In the genomic region with DNA sequence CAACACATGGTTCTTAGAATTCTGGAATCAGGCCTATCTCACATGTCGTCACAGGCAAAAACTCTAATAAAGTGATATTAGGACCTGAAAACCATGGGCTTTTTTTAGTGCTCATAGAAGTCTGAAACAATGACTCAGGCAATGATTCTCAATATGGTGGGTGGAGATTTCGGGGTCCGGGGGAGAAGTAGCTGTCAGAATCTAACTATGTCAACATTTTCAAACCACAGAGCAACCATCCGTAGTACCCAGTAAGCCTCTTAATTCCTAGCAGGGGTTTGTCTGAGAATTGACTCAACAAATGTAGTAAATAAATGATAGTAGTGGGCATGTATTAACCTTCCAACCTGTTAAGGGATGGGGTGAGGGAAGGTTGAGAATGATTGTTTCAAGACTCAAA, we compare ENCODE assay signal across 15 cellular contexts. TPM values are rescaled to one million over a fixed set of nuclear protein-coding genes. Genes with fewer than 3 reads are reported as not detected.
DNase-seq lines count a peak whose midpoint lies in the region.
"Had no signal": no experiment of that assay in that cellular context is flagged by ENCODE, and none has a peak within 500 bp of the region (broad histone marks: within the 10 kb centered on the region; RNA-seq: fewer than 3 reads in every experiment).

No MANE protein-coding gene starts in this region.

- no peak overlapping the region for H4K5ac ChIP-seq in mesendoderm (ENCODE audit: low read length)

- DNase-seq in stimulated activated naive CD4-positive, alpha-beta T cell treated with Interleukin-2 at 50 U/mL for 16 hours (lab: John Stamatoyannopoulos, UW) = peak; percentile 16
- no peak for DNase-seq in stimulated activated naive CD4-positive, alpha-beta T cell (lab: John Stamatoyannopoulos, UW)
- DNase-seq in astrocyte of the hippocampus (ENCODE audit: low read depth, low spot score) (peak; percentile 10), mesendoderm (no peak), Ammon's horn (ENCODE audit: low spot score) (no peak)
- peak; percentile 39 for DNase-seq in stimulated activated CD8-positive, alpha-beta memory T cell treated with anti-CD3 and anti-CD28 coated beads, Interleukin-4, amount 100 ng/mL, for 48 hours
- DNase-seq: activated gamma-delta T cell treated with Interleukin-2 at 50 U/mL for 16 hours, BE2C, MM.1S, NCI-H2081, NCI-H748 treated with DMSO at 0.1 percent for 48 hours, tibial artery had no signal

- no peaks in the 10 kb centered on the region for H3K27me3 ChIP-seq in mesendoderm (ENCODE audit: insufficient read depth, low read length, poor library complexity)
- H3K27me3 ChIP-seq: BE2C, tibial artery had no signal

- no peak overlapping the region for H3K23ac ChIP-seq in mesendoderm (ENCODE audit: low read length)

- no peak overlapping the region for H3K4me2 ChIP-seq in mesendoderm (ENCODE audit: low read length)

- H3K56ac ChIP-seq in mesendoderm (ENCODE audit: low read length) = no peak overlapping the region

- peaks cover 6% of the 10 kb centered on the region for H3K4me1 ChIP-seq in mesendoderm (ENCODE audit: control insufficient read depth, low read depth, low read length)
- H3K4me1 ChIP-seq: BE2C had no signal

- no CpG with 5 or more reads among the region's 4 CpGs for WGBS in mesendoderm (ENCODE audit: extremely low coverage, insufficient coverage, low lambda C conversion rate)

- H3K79me1 ChIP-seq in mesendoderm (ENCODE audit: low read length) = no peaks in the 10 kb centered on the region

- H2BK15ac ChIP-seq in mesendoderm (replicated peaks; ENCODE audit: low read depth) = no peak overlapping the region

- no peaks in the 10 kb centered on the region for H3K79me2 ChIP-seq in mesendoderm (ENCODE audit: control insufficient read depth, insufficient read depth, low read length)

- no peak overlapping the region for H3K4ac ChIP-seq in mesendoderm (ENCODE audit: low read depth, low read length)

- H2BK5ac ChIP-seq in mesendoderm (ENCODE audit: low read length) = no peak overlapping the region

- H4K8ac ChIP-seq in mesendoderm (ENCODE audit: low read depth, low read length) = no peak overlapping the region

- H2AK5ac ChIP-seq in mesendoderm (ENCODE audit: low read length) = no peak overlapping the region

- no peaks in the 10 kb centered on the region for H3K36me3 ChIP-seq in mesendoderm (ENCODE audit: control insufficient read depth, insufficient read depth, low read length)
- H3K36me3 ChIP-seq: BE2C had no signal

- no peak overlapping the region for H3K27ac ChIP-seq in mesendoderm (ENCODE audit: low read depth, low read length)
- H3K27ac ChIP-seq: coronary artery, epithelial cell of prostate, RWPE1, tibial artery had no signal

- H2BK120ac ChIP-seq in mesendoderm (ENCODE audit: low read depth, low read length) = no peak overlapping the region

- H3K4me3 ChIP-seq in mesendoderm (ENCODE audit: low read length) = no peak overlapping the region
- H3K4me3 ChIP-seq: coronary artery, tibial artery had no signal

- no peak overlapping the region for H3K18ac ChIP-seq in mesendoderm (ENCODE audit: low read length)

- no peak overlapping the region for H3K9ac ChIP-seq in mesendoderm (ENCODE audit: low read length)

RNA-seq across cellular contexts. Expression of gene AMACR, which starts 2.6 kb away (rescaled TPM):
- 7.1 TPM for polyA plus RNA-seq in mesendoderm (2013, experiment 1 of 2)
- 7.5 TPM for polyA plus RNA-seq in mesendoderm (2013, experiment 2 of 2)

RNA-seq across cellular contexts. Expression of gene SLC45A2, which starts 20.7 kb away (rescaled TPM):
- 0.03 TPM for polyA plus RNA-seq in mesendoderm (2013, experiment 1 of 2)
- polyA plus RNA-seq in mesendoderm (2013, experiment 2 of 2) = not detected

RNA-seq across cellular contexts. Expression of gene C1QTNF3, which starts 37.8 kb away (rescaled TPM):
- 0.29 TPM for polyA plus RNA-seq in mesendoderm (2013, experiment 1 of 2)
- 0.36 TPM for polyA plus RNA-seq in mesendoderm (2013, experiment 2 of 2)

Comparison
In these comparisons a context has a peak if more than half of its experiments do, and no peak if none do; other contexts are left out.
1. DNase-seq: peak in stimulated activated naive CD4-positive, alpha-beta T cell treated with Interleukin-2 at 50 U/mL for 16 hours (single experiment), astrocyte of the hippocampus (single experiment) and stimulated activated CD8-positive, alpha-beta memory T cell treated with anti-CD3 and anti-CD28 coated beads, Interleukin-4, amount 100 ng/mL, for 48 hours (single experiment); none in stimulated activated naive CD4-positive, alpha-beta T cell (0 of 6), mesendoderm (single experiment) and Ammon's horn (single experiment).